ENCODE assay signal across 18 cellular contexts in the genomic region with DNA sequence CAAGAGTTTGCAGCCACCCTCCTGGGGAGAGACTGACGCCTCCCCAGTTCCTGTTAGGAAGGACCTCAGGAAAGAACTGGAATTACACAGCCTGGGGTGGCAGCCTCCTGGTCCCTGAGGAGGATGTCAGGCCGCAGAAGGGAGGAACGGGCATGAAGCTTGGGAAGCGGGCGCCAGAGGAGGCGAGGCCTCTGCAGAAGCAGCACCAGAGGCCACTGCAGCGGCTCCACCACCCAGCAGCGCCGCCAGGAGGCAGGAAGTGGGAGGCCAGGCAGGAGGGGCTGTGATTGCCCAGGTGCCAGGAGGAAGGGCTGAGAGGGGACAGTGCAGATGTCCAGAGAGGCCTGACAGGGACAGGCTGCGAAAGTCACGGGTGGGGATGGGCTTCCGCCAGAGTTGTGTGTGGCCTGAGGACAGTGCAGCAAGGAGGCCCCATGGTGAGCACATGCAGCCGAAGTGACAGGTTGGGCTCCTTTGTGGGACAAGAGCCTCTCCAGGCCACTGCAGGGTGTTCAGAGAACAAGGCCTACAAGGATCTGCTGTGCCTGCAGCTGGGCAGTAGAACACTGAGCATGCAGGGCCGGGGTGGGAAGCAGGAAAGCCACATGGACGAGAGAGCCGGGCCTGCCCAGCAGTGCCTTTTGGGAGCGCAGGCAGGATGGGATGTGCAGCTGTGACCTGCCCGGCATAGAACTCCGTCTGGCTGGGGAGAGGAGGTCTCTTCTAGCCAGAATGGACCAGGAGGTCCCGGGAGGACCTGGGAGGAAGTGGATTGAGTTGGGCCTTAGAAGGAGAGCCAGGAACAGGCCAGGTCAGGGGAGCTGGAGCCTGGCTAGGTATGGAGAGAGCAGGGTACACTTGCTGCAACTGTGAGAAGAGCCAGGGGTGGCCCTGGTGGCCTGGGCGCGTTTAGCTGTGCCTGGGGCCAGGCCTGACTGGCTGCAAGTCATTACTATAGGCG. TPM values are rescaled to one million over a fixed set of nuclear protein-coding genes. Genes with fewer than 3 reads are reported as not detected.
A peak's percentile ranks its signal among the peaks of the same experiment; 100 is the strongest.
DNase-seq lines count a peak whose midpoint lies in the region; FAIRE-seq and TF ChIP-seq lines count a peak whose summit lies in the region.
"Had no signal": no experiment of that assay in that cellular context is flagged by ENCODE, and none has a peak within 500 bp of the region (broad histone marks: within the 10 kb centered on the region; RNA-seq: fewer than 3 reads in every experiment).

No MANE protein-coding gene starts in this region.

- CTCF ChIA-PET in endothelial cell of umbilical vein (lab: Charles Lee) = interaction anchor here (0.8 kb wide), 1 partner anchor 414 kb away, joined by 3 read pairs; no protein-coding TSS in a partner anchor

- H3K4me1 ChIP-seq in Loucy (ENCODE audit: insufficient read depth, low read length, poor library complexity, severe bottlenecking) (no peaks in the 10 kb centered on the region), endothelial cell of umbilical vein (ENCODE audit: control insufficient read depth, extremely low read depth, insufficient read depth, low read length) (no peaks in the 10 kb centered on the region)
- H3K4me1 ChIP-seq: tibial nerve had no signal

- no peaks in the 10 kb centered on the region for H3K9me1 ChIP-seq in endothelial cell of umbilical vein (replicated peaks; ENCODE audit: control insufficient read depth, extremely low read depth, insufficient read depth, low read length)

- FAIRE-seq in endothelial cell of umbilical vein (lab: Jason Lieb, UNC) = no peak
- FAIRE-seq: GM12892 had no signal

- H3K36me3 ChIP-seq in Loucy (ENCODE audit: insufficient read depth, low read length) (no peaks in the 10 kb centered on the region), endothelial cell of umbilical vein (ENCODE audit: control insufficient read depth in 2 of 2, extremely low read depth in 1 of 2, insufficient read depth in 2 of 2, low read length in 2 of 2) (peaks cover 0 to 4% of the 10 kb centered on the region in 2 experiments)

- H4K20me1 ChIP-seq in Loucy (ENCODE audit: insufficient read depth, low read length, poor library complexity, severe bottlenecking) (no peaks in the 10 kb centered on the region), endothelial cell of umbilical vein (replicated peaks; ENCODE audit: control insufficient read depth, extremely low read depth, insufficient read depth, low read length) (no peaks in the 10 kb centered on the region)

- H3K79me2 ChIP-seq in Loucy (ENCODE audit: insufficient read depth, low read length) (no peaks in the 10 kb centered on the region), endothelial cell of umbilical vein (ENCODE audit: control insufficient read depth, insufficient read depth, low read length) (no peaks in the 10 kb centered on the region)

- H3K9ac ChIP-seq in Loucy (ENCODE audit: low read depth, low read length, poor library complexity, severe bottlenecking) (no peak overlapping the region), endothelial cell of umbilical vein (replicated peaks; ENCODE audit: extremely low read depth, insufficient read depth, low read length) (no peak overlapping the region)
- H3K9ac ChIP-seq: SK-N-SH had no signal

- TF ChIP-seq POLR2A in endothelial cell of umbilical vein (IDR thresholded peaks at IDR 0.05; ENCODE audit: low read depth, low read length) = no peak

- DNase-seq in activated CD4-positive, CD25-positive, alpha-beta regulatory T cell treated with anti-CD3 and anti-CD28 coated beads, Interleukin-2, amount 50 U/mL, for 72 hours = peak; percentile 27
- DNase-seq in activated CD4-positive, CD25-positive, alpha-beta regulatory T cell (lab: John Stamatoyannopoulos, UW) = no peak
- DNase-seq in endothelial cell of umbilical vein (ENCODE audit: low read depth, low spot score) (no peak), posterior vena cava (ENCODE audit: low spot score) (peak; percentile 72), NCI-H345 (lab: John Stamatoyannopoulos, UW) (no peak), glomerular visceral epithelial cell (ENCODE audit: extremely low spot score) (no peak), D341Med (ENCODE audit: low spot score) (no peak)
- DNase-seq: activated B cell treated with CpG ODN at 0.5 μM for 24 hours, cortex of kidney, NCI-H146, NCI-H748 treated with DMSO at 0.1 percent for 48 hours, SK-N-SH had no signal

- H3K4me2 ChIP-seq in Loucy (ENCODE audit: low read depth, low read length, poor library complexity, severe bottlenecking) (no peak overlapping the region), endothelial cell of umbilical vein (ENCODE audit: insufficient read depth, low read length) (no peak overlapping the region)
- H3K4me2 ChIP-seq: SK-N-SH had no signal

- POLR2A ChIA-PET in endothelial cell of umbilical vein (lab: Charles Lee) = no interaction called here

- H2AFZ ChIP-seq in Loucy (ENCODE audit: low read length) (no peak overlapping the region), endothelial cell of umbilical vein (ENCODE audit: low read depth, low read length) (no peak overlapping the region)

- H3K27ac ChIP-seq in endothelial cell of umbilical vein (ENCODE audit: insufficient read depth, low read depth, low read length) = no peak overlapping the region
- H3K27ac ChIP-seq: skin epidermis, tibial nerve had no signal

- H3K4me3 ChIP-seq in Loucy (ENCODE audit: low read length, poor library complexity, severe bottlenecking) (no peak overlapping the region), endothelial cell of umbilical vein (replicated peaks in 1 of 3; ENCODE audit: insufficient read depth in 1 of 3, low read depth in 1 of 3, low read length in 3 of 3) (no peak overlapping the region)
- H3K4me3 ChIP-seq: skin epidermis, tibial nerve had no signal

- dilution Hi-C loops in endothelial cell of umbilical vein (cut with MboI; ENCODE audit: extremely low pct_ligation_motif_present, low sequenced_read_pairs) = no loop called here

- BruUV-seq in endothelial cell of umbilical vein (replicated peaks; lab: Mats Ljungman, UMichigan) = no TSS peak

- intact Hi-C loops in endothelial cell of umbilical vein (cut with micrococcal nuclease) (no loop called here), posterior vena cava (cut with DNase I) (no loop called here)

- H3K9me2 ChIP-seq in Loucy (replicated peaks; ENCODE audit: low read depth, low read length) = no peaks in the 10 kb centered on the region
- H3K9me2 ChIP-seq: SK-N-SH had no signal

- TF ChIP-seq CTCF in Loucy (conservative IDR thresholded peaks at IDR 0.05; ENCODE audit: low read length) (peak; percentile 32), endothelial cell of umbilical vein (IDR thresholded peaks at IDR 0.05; ENCODE audit: extremely low read depth in 1 of 2, insufficient read depth in 1 of 2, low read depth in 1 of 2, low read length in 2 of 2) (peak; percentile 11 to 20)

- H3F3A ChIP-seq in Loucy (ENCODE audit: low read depth) = no peaks in the 10 kb centered on the region

- no peaks in the 10 kb centered on the region for H3K9me3 ChIP-seq in Loucy (ENCODE audit: insufficient read depth, low read depth, low read length)
- no peaks in the 10 kb centered on the region for H3K9me3 ChIP-seq in endothelial cell of umbilical vein (replicated peaks; ENCODE audit: control insufficient read depth, insufficient read depth, low read length)
- H3K9me3 ChIP-seq: SK-N-SH had no signal

- no peaks in the 10 kb centered on the region for H3K27me3 ChIP-seq in Loucy (ENCODE audit: insufficient read depth, low read length, poor library complexity, severe bottlenecking)
- H3K27me3 ChIP-seq in endothelial cell of umbilical vein (ENCODE audit: control insufficient read depth in 2 of 2, insufficient read depth in 2 of 2, low read length in 2 of 2) = no peaks in the 10 kb centered on the region
- H3K27me3 ChIP-seq: tibial nerve had no signal

TF ChIP-seq in endothelial cell of umbilical vein, 7 proteins besides CTCF, POLR2A, EP300 and RAD21:
- TF ChIP-seq MAX (IDR thresholded peaks at IDR 0.05; ENCODE audit: insufficient read depth, insufficient read length) = no peak
- TF ChIP-seq EZH2 (IDR thresholded peaks at IDR 0.05; ENCODE audit: borderline replicate concordance, low read depth, low read length, severe bottlenecking) = no peak
- TF ChIP-seq MYC (IDR thresholded peaks at IDR 0.05; ENCODE audit: low read depth, low read length) = no peak
- no peak for TF ChIP-seq JUN (IDR thresholded peaks at IDR 0.05; ENCODE audit: borderline replicate concordance, insufficient read depth, insufficient read length, low read depth)
- no peak for TF ChIP-seq POLR2AphosphoS5 (IDR thresholded peaks at IDR 0.05; ENCODE audit: insufficient read depth, low read depth, low read length)

RNA-seq across cellular contexts. Expression of gene ALPP, which starts 39.1 kb away (rescaled TPM):
- not detected in 2 replicates for total RNA-seq in endothelial cell of umbilical vein
- not detected in 2 replicates for polyA plus RNA-seq in endothelial cell of umbilical vein
- polyA plus RNA-seq in endothelial cell of umbilical vein (2011; cell fraction: cytosol; rRNA removed) = not detected in 2 replicates
- polyA plus RNA-seq in endothelial cell of umbilical vein (2011; cell fraction: nucleus; rRNA removed) = not detected in 2 replicates
- polyA plus RNA-seq in endothelial cell of umbilical vein (2012) = not detected in 2 replicates
- not detected in 2 replicates for polyA minus RNA-seq in endothelial cell of umbilical vein
- 1.1 TPM for polyA minus RNA-seq in endothelial cell of umbilical vein (2011; cell fraction: cytosol; rRNA and poly(A)+ RNA removed)
- polyA minus RNA-seq in endothelial cell of umbilical vein (2011; cell fraction: nucleus; rRNA and poly(A)+ RNA removed) = not detected in 2 replicates
- total RNA-seq in posterior vena cava = not detected
- total RNA-seq: kidney epithelial cell; naive thymus-derived CD8-positive, alpha-beta T cell; tibial nerve had no signal
- polyA plus RNA-seq: naive thymus-derived CD8-positive, alpha-beta T cell; SK-N-SH had no signal

Comparison
In these comparisons a context has a peak if more than half of its experiments do, and no peak if none do; other contexts are left out.
1. DNase-seq: peak in activated CD4-positive, CD25-positive, alpha-beta regulatory T cell treated with anti-CD3 and anti-CD28 coated beads, Interleukin-2, amount 50 U/mL, for 72 hours (single experiment) and posterior vena cava (single experiment); none in activated CD4-positive, CD25-positive, alpha-beta regulatory T cell (0 of 4), endothelial cell of umbilical vein (single experiment), NCI-H345 (single experiment), glomerular visceral epithelial cell (single experiment) and D341Med (single experiment).